ENCODE assay signal across 1 cellular context in genomic region chr22:19174106-19175025, GRCh38.
TF ChIP-seq lines count a peak whose summit lies in the region.

No MANE protein-coding gene starts in this region.

TF ChIP-seq in HCT116, 20 proteins besides CTCF, POLR2A, EP300 and RAD21:
- TF ChIP-seq ZFX (IDR thresholded peaks at IDR 0.05) (no peak), EZH2phosphoT487 (IDR thresholded peaks at IDR 0.05; ENCODE audit: borderline replicate concordance) (no peak), MAX (IDR thresholded peaks at IDR 0.05) (no peak), EGR1 (IDR thresholded peaks at IDR 0.05; ENCODE audit: low read depth) (no peak), CBX3 (IDR thresholded peaks at IDR 0.05; ENCODE audit: low read depth) (no peak), REST (IDR thresholded peaks at IDR 0.05; ENCODE audit: low read depth) (no peak), ZBTB33 (IDR thresholded peaks at IDR 0.05; ENCODE audit: extremely low read depth, insufficient replicate concordance, low read length) (no peak), SRF (IDR thresholded peaks at IDR 0.05; ENCODE audit: low read depth) (no peak), FOSL1 (IDR thresholded peaks at IDR 0.05; ENCODE audit: low read depth) (no peak), ELF1 (IDR thresholded peaks at IDR 0.05; ENCODE audit: borderline replicate concordance, low read depth) (no peak), TCF7L2 (IDR thresholded peaks at IDR 0.05; ENCODE audit: borderline replicate concordance, extremely low read depth, insufficient read depth, insufficient read length) (no peak), YY1 (IDR thresholded peaks at IDR 0.05; ENCODE audit: extremely low read depth, insufficient replicate concordance, low read depth, low read length) (no peak), SIN3A (IDR thresholded peaks at IDR 0.05; ENCODE audit: low read depth) (no peak), POLR2AphosphoS5 (IDR thresholded peaks at IDR 0.05; ENCODE audit: low read depth, low read length) (no peak), EZH2 (IDR thresholded peaks at IDR 0.05) (no peak), ATF3 (IDR thresholded peaks at IDR 0.05) (no peak), CEBPB (IDR thresholded peaks at IDR 0.05; ENCODE audit: low read depth) (no peak), ZNF274 (IDR thresholded peaks at IDR 0.05; ENCODE audit: low read depth, low read length) (no peak), SP1 (IDR thresholded peaks at IDR 0.05; ENCODE audit: low read depth) (no peak)
